In genomic region chr2:9165625-9166024, GRCh38 we compare ENCODE assay signal across 12 cellular contexts. TPM values are rescaled to one million over a fixed set of nuclear protein-coding genes. Genes with fewer than 3 reads are reported as not detected.
DNase-seq lines count a peak whose midpoint lies in the region; ATAC-seq, FAIRE-seq and TF ChIP-seq lines count a peak whose summit lies in the region.
"Had no signal": no experiment of that assay in that cellular context is flagged by ENCODE, and none has a peak within 500 bp of the region (broad histone marks: within the 10 kb centered on the region; RNA-seq: fewer than 3 reads in every experiment).

No MANE protein-coding gene starts in this region.

- H3K27ac ChIP-seq in cingulate gyrus (ENCODE audit: low read depth, low read length) (peak overlapping the region; percentile 58), keratinocyte (ENCODE audit: control insufficient read depth, insufficient read depth, low read length) (peak overlapping the region; percentile 69), tibial artery (peak overlapping the region; percentile 57 to 77)

- H3K27me3 ChIP-seq in keratinocyte (ENCODE audit: control insufficient read depth, extremely low read depth, insufficient read depth, low read length) (no peaks in the 10 kb centered on the region), tibial artery (no peaks in the 10 kb centered on the region)

- FAIRE-seq in keratinocyte (lab: Jason Lieb, UNC), result peak; percentile 86
- FAIRE-seq: A204.1 had no signal

- no peaks in the 10 kb centered on the region for H3K36me3 ChIP-seq in keratinocyte (ENCODE audit: control insufficient read depth in 2 of 2, extremely low read depth in 1 of 2, insufficient read depth in 2 of 2, low read length in 2 of 2)
- no peaks in the 10 kb centered on the region for H3K36me3 ChIP-seq in tibial artery

- no peak for TF ChIP-seq CTCF in keratinocyte (optimal IDR thresholded peaks at IDR 0.05 in 1 of 3, IDR thresholded peaks at IDR 0.05 in 1 of 3, conservative IDR thresholded peaks at IDR 0.05 in 1 of 3; ENCODE audit: extremely low read depth in 1 of 3, insufficient read depth in 2 of 3, low read length in 3 of 3)
- TF ChIP-seq CTCF in tibial artery (IDR thresholded peaks at IDR 0.05), result no peak
- no peak for TF ChIP-seq CTCF in GM13976 (IDR thresholded peaks at IDR 0.05; ENCODE audit: borderline replicate concordance, control extremely low read depth, extremely low read depth, insufficient read depth, missing control alignments)

- in situ Hi-C loops in GM13976 (cut with MboI; ENCODE audit: low sequenced_read_pairs, unreplicated experiment), result no loop called here

- H3K9me3 ChIP-seq in keratinocyte (ENCODE audit: control insufficient read depth, low read depth, low read length) (no peaks in the 10 kb centered on the region), tibial artery (no peaks in the 10 kb centered on the region)

- no peak for DNase-seq in Right ventricle myocardium inferior (ENCODE audit: missing footprints)
- DNase-seq in cardiac septum (ENCODE audit: low spot score), result no peak
- peak; percentile 88 for DNase-seq in keratinocyte (ENCODE audit: low read depth, low spot score)
- DNase-seq in tibial artery, result no peak
- no peak for DNase-seq in GM13976 (ENCODE audit: low spot score)
- no peak for DNase-seq in mucosa of gallbladder (ENCODE audit: low spot score)
- no peak for DNase-seq in NCI-H774 (lab: John Stamatoyannopoulos, UW)
- DNase-seq: DND-41; NCI-H187; stimulated activated CD4-positive, alpha-beta T cell treated with anti-CD3 and anti-CD28 coated beads, Interleukin-12 subunit alpha, Interleukin-12 subunit beta, amount 100 ng/mL, for 4 hours had no signal

- no peak overlapping the region for H3K4me3 ChIP-seq in keratinocyte (ENCODE audit: control insufficient read depth in 2 of 3, extremely low read depth in 1 of 3, insufficient read depth in 2 of 3, low read depth in 1 of 3, low read length in 3 of 3)
- H3K4me3 ChIP-seq in tibial artery, result no peak overlapping the region

- no peaks in the 10 kb centered on the region for H3K79me2 ChIP-seq in keratinocyte (ENCODE audit: control insufficient read depth, insufficient read depth, low read length)

- H4K20me1 ChIP-seq in keratinocyte (ENCODE audit: control insufficient read depth, extremely low read depth, insufficient read depth, low read length), result no peaks in the 10 kb centered on the region

- H3K4me2 ChIP-seq in keratinocyte (ENCODE audit: control insufficient read depth, extremely low read depth, insufficient read depth, low read depth, low read length), result peak overlapping the region; percentile 22

- H2AFZ ChIP-seq in keratinocyte (ENCODE audit: control insufficient read depth, low read length), result no peak overlapping the region

- peak; percentile 73 for ATAC-seq in Right ventricle myocardium inferior

- dilution Hi-C loops in keratinocyte (cut with MboI; ENCODE audit: extremely low pct_ligation_motif_present, low sequenced_read_pairs), result no loop called here

- H3K4me1 ChIP-seq in keratinocyte (ENCODE audit: control insufficient read depth, extremely low read depth, insufficient read depth, low read length) (peaks cover 39% of the 10 kb centered on the region), tibial artery (peaks cover 0 to 41% (median 15%) of the 10 kb centered on the region in 4 donors)

- H3K9me1 ChIP-seq in keratinocyte (ENCODE audit: control insufficient read depth, extremely low read depth, insufficient read depth, low read length), result peaks cover 5% of the 10 kb centered on the region

- peak overlapping the region; percentile 51 for H3K9ac ChIP-seq in keratinocyte (ENCODE audit: control insufficient read depth, extremely low read depth, insufficient read depth, low read length)

- intact Hi-C loops in Right ventricle myocardium inferior (cut with DNase I), result no loop called here
- intact Hi-C loops in cardiac septum (cut with DNase I), result no loop called here
- intact Hi-C loops in tibial artery (cut with DNase I; ENCODE audit: low total_unique reads), result no loop called here

RNA-seq across cellular contexts. Expression of gene ASAP2, which starts 41.0 kb away (rescaled TPM):
- total RNA-seq in Right ventricle myocardium inferior, result 12.9 TPM
- 11.8 TPM for total RNA-seq in cardiac septum
- polyA plus RNA-seq in keratinocyte, result 30.7 to 59.6 TPM (median 54.2 TPM) in 3 replicates
- 44.6 TPM for polyA plus RNA-seq in keratinocyte (2011; ENCODE audit: low read depth)
- polyA plus RNA-seq in keratinocyte (2011; cell fraction: cytosol; rRNA removed), result 37.2 and 58.2 TPM in 2 replicates
- polyA plus RNA-seq in keratinocyte (2011; cell fraction: nucleus; rRNA removed), result 62.7 and 72.9 TPM in 2 replicates
- polyA plus RNA-seq in keratinocyte (2012; ENCODE audit: low replicate concordance), result 21.4 and 42.3 TPM in 2 replicates
- polyA minus RNA-seq in keratinocyte, result 32.0 to 96.8 TPM (median 59.0 TPM) in 3 replicates
- polyA minus RNA-seq in keratinocyte (2011; cell fraction: cytosol; rRNA and poly(A)+ RNA removed), result 34.7 TPM
- 47.7 and 89.0 TPM in 2 replicates for polyA minus RNA-seq in keratinocyte (2011; cell fraction: nucleus; rRNA and poly(A)+ RNA removed)
- 44.3 TPM for total RNA-seq in mucosa of gallbladder
